In genomic region chr5:160787247-160787646, GRCh38 we compare ENCODE assay signal across 8 cellular contexts.
DNase-seq lines count a peak whose midpoint lies in the region; ATAC-seq, FAIRE-seq and TF ChIP-seq lines count a peak whose summit lies in the region.

No MANE protein-coding gene starts in this region.

- H3K27ac ChIP-seq in aorta (ENCODE audit: low read depth in 1 of 2, low read length in 2 of 2), result no peak overlapping the region

- H3K4me1 ChIP-seq in aorta (ENCODE audit: control insufficient read depth in 1 of 2, insufficient read depth in 2 of 2, low read length in 2 of 2), result no peaks in the 10 kb centered on the region

- H3K27me3 ChIP-seq in bronchial epithelial cell (ENCODE audit: control insufficient read depth, insufficient read depth, low read length) (no peaks in the 10 kb centered on the region), aorta (ENCODE audit: control insufficient read depth in 1 of 2, insufficient read depth in 2 of 2, low read length in 1 of 2) (no peaks in the 10 kb centered on the region)

- FAIRE-seq in bronchial epithelial cell (lab: Jason Lieb, UNC) (no peak), GM12891 (lab: Jason Lieb, UNC) (no peak)

- WGBS in aorta, 2 donors, result 53 to 62% methylated on average over 4 of the region's 4 CpGs

- peak; percentile 9 for DNase-seq in activated naive CD4-positive, alpha-beta T cell treated with Interleukin-2 at 50 U/mL for 16 hours
- no peak for DNase-seq in activated naive CD4-positive, alpha-beta T cell treated with anti-CD3 and anti-CD28 coated beads, Interleukin-2, amount 50 U/mL, for 16 hours
- no peak for DNase-seq in LNCaP clone FGC (ENCODE audit: low read depth)
- peak; percentile 17 for DNase-seq in bronchial epithelial cell (ENCODE audit: low read depth)
- DNase-seq in stimulated activated CD4-positive, alpha-beta T cell treated with anti-CD3 and anti-CD28 coated beads, Interleukin-12 subunit alpha, Interleukin-12 subunit beta, amount 100 ng/mL, for 4 hours, result peak; percentile 2
- no peak for DNase-seq in C1 segment of cervical spinal cord (lab: John Stamatoyannopoulos, UW)
- DNase-seq in aorta, result no peak
- no peak for DNase-seq in GM12891 (ENCODE audit: insufficient read length, low spot score)

- H3K36me3 ChIP-seq in bronchial epithelial cell (ENCODE audit: control insufficient read depth, insufficient read depth, low read length), result no peaks in the 10 kb centered on the region
- no peaks in the 10 kb centered on the region for H3K36me3 ChIP-seq in aorta (ENCODE audit: control insufficient read depth in 1 of 2, insufficient read depth in 2 of 2, low read length in 1 of 2)

- intact Hi-C loops in aorta (cut with DNase I), result no loop called here

- H3K4me3 ChIP-seq in LNCaP clone FGC (ENCODE audit: low read depth, low read length), result no peak overlapping the region
- H3K4me3 ChIP-seq in bronchial epithelial cell (ENCODE audit: low read depth, low read length), result no peak overlapping the region
- H3K4me3 ChIP-seq in aorta (ENCODE audit: low read length in 2 of 2), result no peak overlapping the region

- no peaks in the 10 kb centered on the region for H3K9me3 ChIP-seq in aorta (ENCODE audit: control insufficient read depth, low read length)

- TF ChIP-seq CTCF in LNCaP clone FGC (IDR thresholded peaks at IDR 0.05; ENCODE audit: control insufficient read depth, extremely low read depth, insufficient read depth) (peak; percentile 76), bronchial epithelial cell (IDR thresholded peaks at IDR 0.05; ENCODE audit: insufficient read depth, low read length, severe bottlenecking) (peak; percentile 52)

- no peak for ATAC-seq in aorta (ENCODE audit: low FRiP score)

- TF ChIP-seq POLR2A in GM12891 (IDR thresholded peaks at IDR 0.05; ENCODE audit: low read depth, low read length), result no peak

TF ChIP-seq in GM12891, 5 proteins besides CTCF, POLR2A, EP300 and RAD21:
- TF ChIP-seq TAF1 (IDR thresholded peaks at IDR 0.05; ENCODE audit: low read depth, low read length) (no peak), SPI1 (IDR thresholded peaks at IDR 0.05; ENCODE audit: low read depth, low read length) (no peak), PAX5 (IDR thresholded peaks at IDR 0.05; ENCODE audit: insufficient read depth, low read length, severe bottlenecking) (no peak), POLR2AphosphoS5 (IDR thresholded peaks at IDR 0.05; ENCODE audit: low read depth, low read length) (no peak), POU2F2 (IDR thresholded peaks at IDR 0.05; ENCODE audit: low read depth, low read length) (no peak)
TF ChIP-seq in GM12891: peak in this region for 0.

Comparison
In these comparisons a context has a peak if more than half of its experiments do, and no peak if none do; other contexts are left out.
1. DNase-seq: peak in activated naive CD4-positive, alpha-beta T cell treated with Interleukin-2 at 50 U/mL for 16 hours (single experiment), bronchial epithelial cell (single experiment) and stimulated activated CD4-positive, alpha-beta T cell treated with anti-CD3 and anti-CD28 coated beads, Interleukin-12 subunit alpha, Interleukin-12 subunit beta, amount 100 ng/mL, for 4 hours (single experiment); none in activated naive CD4-positive, alpha-beta T cell treated with anti-CD3 and anti-CD28 coated beads, Interleukin-2, amount 50 U/mL, for 16 hours (single experiment), LNCaP clone FGC (single experiment), C1 segment of cervical spinal cord (0 of 14), aorta (0 of 2) and GM12891 (single experiment).